ENCODE assay signal across 1 cellular context in genomic region chr14:65153101-65153500, GRCh38.
TF ChIP-seq lines count a peak whose summit lies in the region.

No MANE protein-coding gene starts in this region.

TF ChIP-seq in HepG2, 621 proteins besides CTCF, POLR2A, EP300 and RAD21:
- TF ChIP-seq SMC3 (IDR thresholded peaks at IDR 0.05; ENCODE audit: low read length) = no peak
- TF ChIP-seq, protein P1, sequence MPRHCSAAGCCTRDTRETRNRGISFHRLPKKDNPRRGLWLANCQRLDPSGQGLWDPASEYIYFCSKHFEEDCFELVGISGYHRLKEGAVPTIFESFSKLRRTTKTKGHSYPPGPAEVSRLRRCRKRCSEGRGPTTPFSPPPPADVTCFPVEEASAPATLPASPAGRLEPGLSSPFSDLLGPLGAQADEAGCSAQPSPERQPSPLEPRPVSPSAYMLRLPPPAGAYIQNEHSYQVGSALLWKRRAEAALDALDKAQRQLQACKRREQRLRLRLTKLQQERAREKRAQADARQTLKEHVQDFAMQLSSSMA (CRISPR knock-in tag; IDR thresholded peaks at IDR 0.05) = no peak
- TF ChIP-seq, protein P2, sequence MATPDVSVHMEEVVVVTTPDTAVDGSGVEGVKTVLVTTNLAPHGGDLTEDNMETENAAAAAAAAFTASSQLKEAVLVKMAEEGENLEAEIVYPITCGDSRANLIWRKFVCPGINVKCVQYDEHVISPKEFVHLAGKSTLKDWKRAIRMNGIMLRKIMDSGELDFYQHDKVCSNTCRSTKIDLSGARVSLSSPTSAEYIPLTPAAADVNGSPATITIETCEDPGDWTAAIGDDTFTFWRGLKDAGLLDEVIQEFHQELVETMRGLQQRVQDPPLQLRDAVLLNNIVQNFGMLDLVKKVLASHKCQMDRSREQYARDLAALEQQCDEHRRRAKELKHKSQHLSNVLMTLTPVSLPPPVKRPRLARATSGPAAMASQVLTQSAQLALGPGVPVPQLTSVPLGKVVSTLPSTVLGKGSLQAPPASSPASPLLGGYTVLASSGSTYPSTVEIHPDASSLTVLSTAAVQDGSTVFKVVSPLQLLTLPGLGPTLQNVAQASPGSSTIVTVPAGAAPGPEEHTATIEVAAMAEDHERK (CRISPR knock-in tag; IDR thresholded peaks at IDR 0.05; ENCODE audit: low read depth) = no peak
- no peak for TF ChIP-seq TGIF2 (CRISPR knock-in tag; IDR thresholded peaks at IDR 0.05)
- no peak for TF ChIP-seq ZBTB7B (CRISPR knock-in tag; IDR thresholded peaks at IDR 0.05)
- no peak for TF ChIP-seq ZNF274 (CRISPR knock-in tag; IDR thresholded peaks at IDR 0.05)
- no peak for TF ChIP-seq HOXA5 (CRISPR knock-in tag; IDR thresholded peaks at IDR 0.05)
- no peak for TF ChIP-seq TAF15 (IDR thresholded peaks at IDR 0.05; ENCODE audit: low read depth, low read length, poor library complexity, severe bottlenecking)
- TF ChIP-seq, protein P3, sequence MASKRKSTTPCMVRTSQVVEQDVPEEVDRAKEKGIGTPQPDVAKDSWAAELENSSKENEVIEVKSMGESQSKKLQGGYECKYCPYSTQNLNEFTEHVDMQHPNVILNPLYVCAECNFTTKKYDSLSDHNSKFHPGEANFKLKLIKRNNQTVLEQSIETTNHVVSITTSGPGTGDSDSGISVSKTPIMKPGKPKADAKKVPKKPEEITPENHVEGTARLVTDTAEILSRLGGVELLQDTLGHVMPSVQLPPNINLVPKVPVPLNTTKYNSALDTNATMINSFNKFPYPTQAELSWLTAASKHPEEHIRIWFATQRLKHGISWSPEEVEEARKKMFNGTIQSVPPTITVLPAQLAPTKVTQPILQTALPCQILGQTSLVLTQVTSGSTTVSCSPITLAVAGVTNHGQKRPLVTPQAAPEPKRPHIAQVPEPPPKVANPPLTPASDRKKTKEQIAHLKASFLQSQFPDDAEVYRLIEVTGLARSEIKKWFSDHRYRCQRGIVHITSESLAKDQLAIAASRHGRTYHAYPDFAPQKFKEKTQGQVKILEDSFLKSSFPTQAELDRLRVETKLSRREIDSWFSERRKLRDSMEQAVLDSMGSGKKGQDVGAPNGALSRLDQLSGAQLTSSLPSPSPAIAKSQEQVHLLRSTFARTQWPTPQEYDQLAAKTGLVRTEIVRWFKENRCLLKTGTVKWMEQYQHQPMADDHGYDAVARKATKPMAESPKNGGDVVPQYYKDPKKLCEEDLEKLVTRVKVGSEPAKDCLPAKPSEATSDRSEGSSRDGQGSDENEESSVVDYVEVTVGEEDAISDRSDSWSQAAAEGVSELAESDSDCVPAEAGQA (IDR thresholded peaks at IDR 0.05; ENCODE audit: low read depth) = no peak
- TF ChIP-seq, protein P3 (CRISPR knock-in tag; IDR thresholded peaks at IDR 0.05; ENCODE audit: borderline replicate concordance) = no peak
- TF ChIP-seq SAP130 (CRISPR knock-in tag; IDR thresholded peaks at IDR 0.05; ENCODE audit: low read depth) = no peak
- TF ChIP-seq, protein P4, sequence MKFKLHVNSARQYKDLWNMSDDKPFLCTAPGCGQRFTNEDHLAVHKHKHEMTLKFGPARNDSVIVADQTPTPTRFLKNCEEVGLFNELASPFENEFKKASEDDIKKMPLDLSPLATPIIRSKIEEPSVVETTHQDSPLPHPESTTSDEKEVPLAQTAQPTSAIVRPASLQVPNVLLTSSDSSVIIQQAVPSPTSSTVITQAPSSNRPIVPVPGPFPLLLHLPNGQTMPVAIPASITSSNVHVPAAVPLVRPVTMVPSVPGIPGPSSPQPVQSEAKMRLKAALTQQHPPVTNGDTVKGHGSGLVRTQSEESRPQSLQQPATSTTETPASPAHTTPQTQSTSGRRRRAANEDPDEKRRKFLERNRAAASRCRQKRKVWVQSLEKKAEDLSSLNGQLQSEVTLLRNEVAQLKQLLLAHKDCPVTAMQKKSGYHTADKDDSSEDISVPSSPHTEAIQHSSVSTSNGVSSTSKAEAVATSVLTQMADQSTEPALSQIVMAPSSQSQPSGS (CRISPR knock-in tag; IDR thresholded peaks at IDR 0.05) = no peak
- TF ChIP-seq NFAT5 (CRISPR knock-in tag; IDR thresholded peaks at IDR 0.05) = no peak
- TF ChIP-seq, protein P5, sequence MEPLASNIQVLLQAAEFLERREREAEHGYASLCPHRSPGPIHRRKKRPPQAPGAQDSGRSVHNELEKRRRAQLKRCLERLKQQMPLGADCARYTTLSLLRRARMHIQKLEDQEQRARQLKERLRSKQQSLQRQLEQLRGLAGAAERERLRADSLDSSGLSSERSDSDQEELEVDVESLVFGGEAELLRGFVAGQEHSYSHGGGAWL (CRISPR knock-in tag; IDR thresholded peaks at IDR 0.05) = no peak
- TF ChIP-seq ZNF432 (CRISPR knock-in tag; IDR thresholded peaks at IDR 0.05; ENCODE audit: borderline replicate concordance) = no peak
